1 cellular context compared by ENCODE assay signal in the genomic region with DNA sequence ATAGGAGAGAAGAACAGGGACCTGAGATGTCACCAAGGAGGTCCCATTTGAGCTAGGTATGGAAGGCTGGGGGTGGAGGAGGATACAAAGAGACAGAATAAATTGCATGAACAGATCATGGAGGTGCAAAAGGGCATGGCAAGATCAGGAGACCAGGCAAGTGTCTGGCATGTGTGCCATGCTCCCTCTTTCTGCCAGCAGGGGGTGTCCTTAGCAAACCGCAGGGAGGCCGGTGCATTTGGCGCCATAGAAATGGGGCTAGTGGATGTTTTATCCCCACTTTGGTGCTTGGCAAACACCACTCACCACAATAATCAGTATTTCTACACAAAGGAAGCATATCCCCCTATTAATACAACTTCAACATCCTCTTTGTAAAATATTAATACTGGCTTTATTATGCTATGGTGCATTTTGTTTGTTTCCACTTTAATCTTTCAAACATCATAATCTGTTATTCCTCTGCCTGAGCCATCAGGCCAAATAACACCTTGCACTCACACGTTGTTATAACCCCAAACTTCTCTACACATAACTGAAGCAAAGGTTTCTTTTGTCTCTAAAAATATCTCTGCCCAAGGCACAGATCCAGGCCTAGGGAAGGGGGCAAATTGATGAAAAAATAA.
TF ChIP-seq lines count a peak whose summit lies in the region.

No MANE protein-coding gene starts in this region.

TF ChIP-seq in K562, 482 proteins besides CTCF, POLR2A, EP300 and RAD21:
- TF ChIP-seq ZNF79 (CRISPR knock-in tag; IDR thresholded peaks at IDR 0.05; ENCODE audit: low read depth) = no peak
- no peak for TF ChIP-seq TAF15 (IDR thresholded peaks at IDR 0.05; ENCODE audit: low read depth, low read length)
- TF ChIP-seq, protein P1, sequence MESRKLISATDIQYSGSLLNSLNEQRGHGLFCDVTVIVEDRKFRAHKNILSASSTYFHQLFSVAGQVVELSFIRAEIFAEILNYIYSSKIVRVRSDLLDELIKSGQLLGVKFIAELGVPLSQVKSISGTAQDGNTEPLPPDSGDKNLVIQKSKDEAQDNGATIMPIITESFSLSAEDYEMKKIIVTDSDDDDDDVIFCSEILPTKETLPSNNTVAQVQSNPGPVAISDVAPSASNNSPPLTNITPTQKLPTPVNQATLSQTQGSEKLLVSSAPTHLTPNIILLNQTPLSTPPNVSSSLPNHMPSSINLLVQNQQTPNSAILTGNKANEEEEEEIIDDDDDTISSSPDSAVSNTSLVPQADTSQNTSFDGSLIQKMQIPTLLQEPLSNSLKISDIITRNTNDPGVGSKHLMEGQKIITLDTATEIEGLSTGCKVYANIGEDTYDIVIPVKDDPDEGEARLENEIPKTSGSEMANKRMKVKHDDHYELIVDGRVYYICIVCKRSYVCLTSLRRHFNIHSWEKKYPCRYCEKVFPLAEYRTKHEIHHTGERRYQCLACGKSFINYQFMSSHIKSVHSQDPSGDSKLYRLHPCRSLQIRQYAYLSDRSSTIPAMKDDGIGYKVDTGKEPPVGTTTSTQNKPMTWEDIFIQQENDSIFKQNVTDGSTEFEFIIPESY (CRISPR knock-in tag; IDR thresholded peaks at IDR 0.05) = peak; percentile 87
- TF ChIP-seq, protein P2, sequence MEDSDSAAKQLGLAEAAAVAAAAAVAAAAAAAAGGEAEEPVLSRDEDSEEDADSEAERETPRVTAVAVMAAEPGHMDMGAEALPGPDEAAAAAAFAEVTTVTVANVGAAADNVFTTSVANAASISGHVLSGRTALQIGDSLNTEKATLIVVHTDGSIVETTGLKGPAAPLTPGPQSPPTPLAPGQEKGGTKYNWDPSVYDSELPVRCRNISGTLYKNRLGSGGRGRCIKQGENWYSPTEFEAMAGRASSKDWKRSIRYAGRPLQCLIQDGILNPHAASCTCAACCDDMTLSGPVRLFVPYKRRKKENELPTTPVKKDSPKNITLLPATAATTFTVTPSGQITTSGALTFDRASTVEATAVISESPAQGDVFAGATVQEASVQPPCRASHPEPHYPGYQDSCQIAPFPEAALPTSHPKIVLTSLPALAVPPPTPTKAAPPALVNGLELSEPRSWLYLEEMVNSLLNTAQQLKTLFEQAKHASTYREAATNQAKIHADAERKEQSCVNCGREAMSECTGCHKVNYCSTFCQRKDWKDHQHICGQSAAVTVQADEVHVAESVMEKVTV (CRISPR knock-in tag; IDR thresholded peaks at IDR 0.05) = peak; percentile 71
- TF ChIP-seq CBFB (CRISPR knock-in tag; IDR thresholded peaks at IDR 0.05) = peak; percentile 94
- peak; percentile 18; the same call in 1 of the 2 replicates for TF ChIP-seq EP400 (IDR thresholded peaks at IDR 0.05)
- TF ChIP-seq FOXK1 (CRISPR knock-in tag; IDR thresholded peaks at IDR 0.05; ENCODE audit: borderline replicate concordance) = 0 out of 2 replicates have a peak, but pooled peaks have one; percentile 19
- TF ChIP-seq JUND (IDR thresholded peaks at IDR 0.05; ENCODE audit: borderline replicate concordance, low read depth, low read length) = peak; percentile 24; the same call in 1 of the 2 replicates
- no peak for TF ChIP-seq JUND (tag; IDR thresholded peaks at IDR 0.05; ENCODE audit: borderline replicate concordance, low read depth, low read length)
- peak; percentile 65; the same call in 1 of the 2 replicates for TF ChIP-seq MYC (IDR thresholded peaks at IDR 0.05; ENCODE audit: low read depth, low read length)
- TF ChIP-seq MYC (CRISPR knock-in tag; IDR thresholded peaks at IDR 0.05; ENCODE audit: borderline replicate concordance, low read depth) = no peak
- TF ChIP-seq NR3C1 (CRISPR knock-in tag; IDR thresholded peaks at IDR 0.05) = no peak
- peak; percentile 75 for TF ChIP-seq SMC3 (conservative IDR thresholded peaks at IDR 0.05; ENCODE audit: insufficient read depth, low read depth, low read length)
- 0 out of 2 replicates have a peak, but pooled peaks have one; percentile 49 for TF ChIP-seq HNRNPL (IDR thresholded peaks at IDR 0.05; ENCODE audit: low read depth, low read length)
- TF ChIP-seq RB1 (IDR thresholded peaks at IDR 0.05; ENCODE audit: low read depth) = peak; percentile 77; the same call in 1 of the 2 replicates
- TF ChIP-seq, protein P3, sequence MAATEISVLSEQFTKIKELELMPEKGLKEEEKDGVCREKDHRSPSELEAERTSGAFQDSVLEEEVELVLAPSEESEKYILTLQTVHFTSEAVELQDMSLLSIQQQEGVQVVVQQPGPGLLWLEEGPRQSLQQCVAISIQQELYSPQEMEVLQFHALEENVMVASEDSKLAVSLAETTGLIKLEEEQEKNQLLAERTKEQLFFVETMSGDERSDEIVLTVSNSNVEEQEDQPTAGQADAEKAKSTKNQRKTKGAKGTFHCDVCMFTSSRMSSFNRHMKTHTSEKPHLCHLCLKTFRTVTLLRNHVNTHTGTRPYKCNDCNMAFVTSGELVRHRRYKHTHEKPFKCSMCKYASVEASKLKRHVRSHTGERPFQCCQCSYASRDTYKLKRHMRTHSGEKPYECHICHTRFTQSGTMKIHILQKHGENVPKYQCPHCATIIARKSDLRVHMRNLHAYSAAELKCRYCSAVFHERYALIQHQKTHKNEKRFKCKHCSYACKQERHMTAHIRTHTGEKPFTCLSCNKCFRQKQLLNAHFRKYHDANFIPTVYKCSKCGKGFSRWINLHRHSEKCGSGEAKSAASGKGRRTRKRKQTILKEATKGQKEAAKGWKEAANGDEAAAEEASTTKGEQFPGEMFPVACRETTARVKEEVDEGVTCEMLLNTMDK (IDR thresholded peaks at IDR 0.05; ENCODE audit: borderline replicate concordance, insufficient read depth, low read depth, low read length, poor library complexity, severe bottlenecking) = peak; percentile 58
- TF ChIP-seq HDAC1 (IDR thresholded peaks at IDR 0.05) = peak in 1 of 2 experiments; percentile 22; a peak in 1 of 4 replicates
- TF ChIP-seq, protein P4, sequence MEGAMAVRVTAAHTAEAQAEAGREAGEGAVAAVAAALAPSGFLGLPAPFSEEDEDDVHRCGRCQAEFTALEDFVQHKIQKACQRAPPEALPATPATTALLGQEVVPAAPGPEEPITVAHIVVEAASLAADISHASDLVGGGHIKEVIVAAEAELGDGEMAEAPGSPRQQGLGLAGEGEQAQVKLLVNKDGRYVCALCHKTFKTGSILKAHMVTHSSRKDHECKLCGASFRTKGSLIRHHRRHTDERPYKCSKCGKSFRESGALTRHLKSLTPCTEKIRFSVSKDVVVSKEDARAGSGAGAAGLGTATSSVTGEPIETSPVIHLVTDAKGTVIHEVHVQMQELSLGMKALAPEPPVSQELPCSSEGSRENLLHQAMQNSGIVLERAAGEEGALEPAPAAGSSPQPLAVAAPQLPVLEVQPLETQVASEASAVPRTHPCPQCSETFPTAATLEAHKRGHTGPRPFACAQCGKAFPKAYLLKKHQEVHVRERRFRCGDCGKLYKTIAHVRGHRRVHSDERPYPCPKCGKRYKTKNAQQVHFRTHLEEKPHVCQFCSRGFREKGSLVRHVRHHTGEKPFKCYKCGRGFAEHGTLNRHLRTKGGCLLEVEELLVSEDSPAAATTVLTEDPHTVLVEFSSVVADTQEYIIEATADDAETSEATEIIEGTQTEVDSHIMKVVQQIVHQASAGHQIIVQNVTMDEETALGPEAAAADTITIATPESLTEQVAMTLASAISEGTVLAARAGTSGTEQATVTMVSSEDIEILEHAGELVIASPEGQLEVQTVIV (CRISPR knock-in tag; IDR thresholded peaks at IDR 0.05; ENCODE audit: borderline replicate concordance) = no peak
- TF ChIP-seq, protein P5, sequence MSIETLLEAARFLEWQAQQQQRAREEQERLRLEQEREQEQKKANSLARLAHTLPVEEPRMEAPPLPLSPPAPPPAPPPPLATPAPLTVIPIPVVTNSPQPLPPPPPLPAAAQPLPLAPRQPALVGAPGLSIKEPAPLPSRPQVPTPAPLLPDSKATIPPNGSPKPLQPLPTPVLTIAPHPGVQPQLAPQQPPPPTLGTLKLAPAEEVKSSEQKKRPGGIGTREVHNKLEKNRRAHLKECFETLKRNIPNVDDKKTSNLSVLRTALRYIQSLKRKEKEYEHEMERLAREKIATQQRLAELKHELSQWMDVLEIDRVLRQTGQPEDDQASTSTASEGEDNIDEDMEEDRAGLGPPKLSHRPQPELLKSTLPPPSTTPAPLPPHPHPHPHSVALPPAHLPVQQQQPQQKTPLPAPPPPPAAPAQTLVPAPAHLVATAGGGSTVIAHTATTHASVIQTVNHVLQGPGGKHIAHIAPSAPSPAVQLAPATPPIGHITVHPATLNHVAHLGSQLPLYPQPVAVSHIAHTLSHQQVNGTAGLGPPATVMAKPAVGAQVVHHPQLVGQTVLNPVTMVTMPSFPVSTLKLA (conservative IDR thresholded peaks at IDR 0.05) = peak; percentile 16 to 53; a peak in 1 of 4 replicates
- TF ChIP-seq ZNF175 (CRISPR knock-in tag; IDR thresholded peaks at IDR 0.05; ENCODE audit: low read depth) = no peak
- TF ChIP-seq KLF16 (IDR thresholded peaks at IDR 0.05) = 0 out of 2 replicates have a peak, but pooled peaks have one; percentile 8
- TF ChIP-seq YY1 (IDR thresholded peaks at IDR 0.05; ENCODE audit: borderline replicate concordance in 1 of 3, control insufficient read depth in 1 of 3, extremely low read depth in 1 of 3, insufficient read depth in 3 of 3, insufficient read length in 1 of 3, insufficient replicate concordance in 2 of 3, low read depth in 1 of 3, low read length in 2 of 3) = peak in 2 of 3 experiments; percentile 51 to 59
- peak; percentile 85 for TF ChIP-seq STAG1 (CRISPR knock-in tag; IDR thresholded peaks at IDR 0.05; ENCODE audit: borderline replicate concordance)
